Comparison of ENCODE assay signal across 22 cellular contexts in genomic region chr3:149263856-149264255, GRCh38. TPM values are rescaled to one million over a fixed set of nuclear protein-coding genes. Genes with fewer than 3 reads are reported as not detected.
DNase-seq lines count a peak whose midpoint lies in the region; ATAC-seq, FAIRE-seq and TF ChIP-seq lines count a peak whose summit lies in the region.
"Had no signal": no experiment of that assay in that cellular context is flagged by ENCODE, and none has a peak within 500 bp of the region (broad histone marks: within the 10 kb centered on the region; RNA-seq: fewer than 3 reads in every experiment).

No MANE protein-coding gene starts in this region.

- CTCF ChIA-PET in A549 (lab: Yijun Ruan, JAX): interaction anchor here (2.2 kb wide), 1 partner anchor 8 kb away, joined by 5 read pairs; no protein-coding TSS in a partner anchor

- H3K36me3 ChIP-seq in upper lobe of right lung (no peaks in the 10 kb centered on the region), body of pancreas (replicated peaks in 1 of 2; ENCODE audit: insufficient read depth in 1 of 2, low read depth in 2 of 2) (no peaks in the 10 kb centered on the region)

- FAIRE-seq in A549 (lab: Jason Lieb, UNC) (peak; percentile 72), G401.6 (lab: Jason Lieb, UNC) (peak; percentile 69)
- FAIRE-seq: GM19239 had no signal

- 87% methylated on average over 1 of the region's 1 CpG for WGBS in A549 (ENCODE audit: missing lambda C conversion rate)
- 22 to 94% methylated on average over 1 of the region's 1 CpG for WGBS in body of pancreas, 2 donors

- TF ChIP-seq POLR2A in A549 (IDR thresholded peaks at IDR 0.05; ENCODE audit: low read length): no peak
- no peak for TF ChIP-seq POLR2A in body of pancreas (IDR thresholded peaks at IDR 0.05)

- H3K4me2 ChIP-seq in A549: no peak overlapping the region
- H3K4me2 ChIP-seq: GM23338 had no signal

- H3K36me3 Mint-ChIP-seq in stimulated activated memory B cell treated with anti-CD40 and anti-IgM and Interleukin-4, amounts not matched to agents 10 μg/mL and 1 μg/mL and 100 μg/mL, for 72 hours: no peaks in the 10 kb centered on the region
- H3K36me3 Mint-ChIP-seq: CD4-positive, alpha-beta memory T cell had no signal

- ATAC-seq in A549 (no peak), upper lobe of right lung (no peak), sciatic nerve (no peak), body of pancreas (no peak)
- ATAC-seq in stimulated activated memory B cell treated with anti-CD40 and anti-IgM and Interleukin-4, amounts not matched to agents 10 μg/mL and 1 μg/mL and 100 μg/mL, for 72 hours: no peak
- ATAC-seq: GM12878, GM23338, HCT116 had no signal

- TF ChIP-seq EP300 in A549 (IDR thresholded peaks at IDR 0.05): no peak

- H3K4me3 ChIP-seq in A549 (no peak overlapping the region), upper lobe of right lung (no peak overlapping the region), body of pancreas (no peak overlapping the region)
- H3K4me3 ChIP-seq: GM12878, GM23338 had no signal

- H3K27ac ChIP-seq in A549 (no peak overlapping the region), upper lobe of right lung (no peak overlapping the region), body of pancreas (no peak overlapping the region)

- no peak overlapping the region for H3K4me3 Mint-ChIP-seq in stimulated activated memory B cell treated with anti-CD40 and anti-IgM and Interleukin-4, amounts not matched to agents 10 μg/mL and 1 μg/mL and 100 μg/mL, for 72 hours
- H3K4me3 Mint-ChIP-seq: CD4-positive, alpha-beta memory T cell; GM23338; H9 had no signal

- TF ChIP-seq RAD21 in A549 (conservative IDR thresholded peaks at IDR 0.05 in 1 of 2, IDR thresholded peaks at IDR 0.05 in 1 of 2): no peak

- H3K4me1 Mint-ChIP-seq in stimulated activated memory B cell treated with anti-CD40 and anti-IgM and Interleukin-4, amounts not matched to agents 10 μg/mL and 1 μg/mL and 100 μg/mL, for 72 hours: peaks cover 28% of the 10 kb centered on the region
- H3K4me1 Mint-ChIP-seq: CD4-positive, alpha-beta memory T cell had no signal

- H3K27ac Mint-ChIP-seq in stimulated activated memory B cell treated with anti-CD40 and anti-IgM and Interleukin-4, amounts not matched to agents 10 μg/mL and 1 μg/mL and 100 μg/mL, for 72 hours: peak overlapping the region; percentile 44
- H3K27ac Mint-ChIP-seq: CD4-positive, alpha-beta memory T cell; GM23338; H9 had no signal

- no peak for DNase-seq in A549 (ENCODE audit: low read depth in 1 of 2, low spot score in 1 of 2)
- DNase-seq in OCI-M1 (lab: John Stamatoyannopoulos, UW): peak; percentile 1
- no peak for DNase-seq in upper lobe of right lung
- DNase-seq in sciatic nerve (ENCODE audit: low spot score): no peak
- no peak for DNase-seq in body of pancreas
- DNase-seq: 8988T; C1 segment of cervical spinal cord; Calu3; CD4-positive, alpha-beta memory T cell; COR-L47; DMS53; DMS79 treated with DMSO at 0.1 percent for 48 hours; GDM1; H9 had no signal

- H3K9me3 Mint-ChIP-seq in stimulated activated memory B cell treated with anti-CD40 and anti-IgM and Interleukin-4, amounts not matched to agents 10 μg/mL and 1 μg/mL and 100 μg/mL, for 72 hours: no peaks in the 10 kb centered on the region
- H3K9me3 Mint-ChIP-seq: GM23338, H9 had no signal

- no peaks in the 10 kb centered on the region for H3K9me3 ChIP-seq in A549
- H3K9me3 ChIP-seq in upper lobe of right lung: no peaks in the 10 kb centered on the region
- H3K9me3 ChIP-seq in body of pancreas: no peaks in the 10 kb centered on the region

- TF ChIP-seq CTCF in A549 (IDR thresholded peaks at IDR 0.05): no peak
- TF ChIP-seq CTCF in upper lobe of right lung (IDR thresholded peaks at IDR 0.05): no peak
- TF ChIP-seq CTCF in body of pancreas (IDR thresholded peaks at IDR 0.05): no peak

- intact Hi-C loops in upper lobe of right lung (cut with DNase I) (no loop called here), sciatic nerve (cut with DNase I) (no loop called here), body of pancreas (cut with DNase I) (no loop called here)

- no peaks in the 10 kb centered on the region for H3K27me3 ChIP-seq in upper lobe of right lung
- no peaks in the 10 kb centered on the region for H3K27me3 ChIP-seq in body of pancreas

- no peaks in the 10 kb centered on the region for H3K4me1 ChIP-seq in A549
- no peaks in the 10 kb centered on the region for H3K4me1 ChIP-seq in upper lobe of right lung
- no peaks in the 10 kb centered on the region for H3K4me1 ChIP-seq in body of pancreas

- POLR2A ChIA-PET in A549 (lab: Yijun Ruan, JAX): no interaction called here

- H3K27me3 Mint-ChIP-seq in stimulated activated memory B cell treated with anti-CD40 and anti-IgM and Interleukin-4, amounts not matched to agents 10 μg/mL and 1 μg/mL and 100 μg/mL, for 72 hours: no peaks in the 10 kb centered on the region

TF ChIP-seq in A549, 52 proteins besides CTCF, POLR2A, EP300 and RAD21:
- no peak for TF ChIP-seq RARB (CRISPR knock-in tag; IDR thresholded peaks at IDR 0.05)
- TF ChIP-seq TP53 (CRISPR knock-in tag; IDR thresholded peaks at IDR 0.05): no peak
- TF ChIP-seq MYC (IDR thresholded peaks at IDR 0.05; ENCODE audit: borderline replicate concordance, low read length): no peak
- TF ChIP-seq HOXB5 (CRISPR knock-in tag; IDR thresholded peaks at IDR 0.05): no peak
- TF ChIP-seq RFX5 (IDR thresholded peaks at IDR 0.05): no peak
- TF ChIP-seq, protein P1, sequence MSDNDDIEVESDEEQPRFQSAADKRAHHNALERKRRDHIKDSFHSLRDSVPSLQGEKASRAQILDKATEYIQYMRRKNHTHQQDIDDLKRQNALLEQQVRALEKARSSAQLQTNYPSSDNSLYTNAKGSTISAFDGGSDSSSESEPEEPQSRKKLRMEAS (IDR thresholded peaks at IDR 0.05): no peak
- TF ChIP-seq BHLHE40 (IDR thresholded peaks at IDR 0.05; ENCODE audit: low read depth, low read length): no peak
- TF ChIP-seq JUNB (IDR thresholded peaks at IDR 0.05): no peak
- TF ChIP-seq JUN (IDR thresholded peaks at IDR 0.05): no peak
- no peak for TF ChIP-seq FOSL2 (IDR thresholded peaks at IDR 0.05)
- TF ChIP-seq FOSL2 (CRISPR knock-in tag; IDR thresholded peaks at IDR 0.05): no peak
- TF ChIP-seq RNF2 (IDR thresholded peaks at IDR 0.05; ENCODE audit: borderline replicate concordance, low read depth): no peak
- TF ChIP-seq ZFP36 (IDR thresholded peaks at IDR 0.05; ENCODE audit: borderline replicate concordance, partially characterized antibody): no peak
- TF ChIP-seq HOXB13 (CRISPR knock-in tag; IDR thresholded peaks at IDR 0.05; ENCODE audit: low read depth): no peak
- no peak for TF ChIP-seq KDM1A (IDR thresholded peaks at IDR 0.05; ENCODE audit: low read depth)
- TF ChIP-seq ZC3H11A (IDR thresholded peaks at IDR 0.05): no peak
- no peak for TF ChIP-seq SREBF2 (IDR thresholded peaks at IDR 0.05)
- TF ChIP-seq, protein P2, sequence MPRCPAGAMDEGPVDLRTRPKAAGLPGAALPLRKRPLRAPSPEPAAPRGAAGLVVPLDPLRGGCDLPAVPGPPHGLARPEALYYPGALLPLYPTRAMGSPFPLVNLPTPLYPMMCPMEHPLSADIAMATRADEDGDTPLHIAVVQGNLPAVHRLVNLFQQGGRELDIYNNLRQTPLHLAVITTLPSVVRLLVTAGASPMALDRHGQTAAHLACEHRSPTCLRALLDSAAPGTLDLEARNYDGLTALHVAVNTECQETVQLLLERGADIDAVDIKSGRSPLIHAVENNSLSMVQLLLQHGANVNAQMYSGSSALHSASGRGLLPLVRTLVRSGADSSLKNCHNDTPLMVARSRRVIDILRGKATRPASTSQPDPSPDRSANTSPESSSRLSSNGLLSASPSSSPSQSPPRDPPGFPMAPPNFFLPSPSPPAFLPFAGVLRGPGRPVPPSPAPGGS (IDR thresholded peaks at IDR 0.05): no peak
- TF ChIP-seq, protein P3, sequence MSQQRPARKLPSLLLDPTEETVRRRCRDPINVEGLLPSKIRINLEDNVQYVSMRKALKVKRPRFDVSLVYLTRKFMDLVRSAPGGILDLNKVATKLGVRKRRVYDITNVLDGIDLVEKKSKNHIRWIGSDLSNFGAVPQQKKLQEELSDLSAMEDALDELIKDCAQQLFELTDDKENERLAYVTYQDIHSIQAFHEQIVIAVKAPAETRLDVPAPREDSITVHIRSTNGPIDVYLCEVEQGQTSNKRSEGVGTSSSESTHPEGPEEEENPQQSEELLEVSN (IDR thresholded peaks at IDR 0.05; ENCODE audit: borderline replicate concordance, low read depth): no peak
- no peak for TF ChIP-seq ATOH8 (CRISPR knock-in tag; IDR thresholded peaks at IDR 0.05; ENCODE audit: low read depth)

RNA-seq across cellular contexts. Expression of gene CP, which starts 42.2 kb away (rescaled TPM):
- polyA plus RNA-seq in A549 (2011; rRNA removed) (42.6 and 60.3 TPM in 2 replicates), A549 (2017; fragmentation: RNase III; extraction: RNeasy Plus Mini Kit Qiagen cat#74134 plus additional on column Dnase treatment) (2.6 to 5.2 TPM (median 5.1 TPM) in 3 replicates)
- 0.75 and 1.0 TPM in 2 replicates for polyA plus RNA-seq in A549 (2012; cell fraction: cytosol; rRNA removed)
- polyA plus RNA-seq in A549 (2012; cell fraction: nucleus; rRNA removed): 0.79 and 0.92 TPM in 2 replicates
- polyA minus RNA-seq in A549 (2011; rRNA and poly(A)+ RNA removed): 25.6 and 34.4 TPM in 2 replicates
- total RNA-seq in upper lobe of right lung (3.4 TPM), sciatic nerve (26.1 TPM), body of pancreas (10 to 100 TPM in 1 of 2 donors, 1 to 10 TPM in 1; 5.7 to 11.5 TPM)
- total RNA-seq: A673; CD4-positive, alpha-beta memory T cell had no signal
- polyA plus RNA-seq: BJ had no signal
